ENCODE assay signal across 8 cellular contexts in the genomic region with DNA sequence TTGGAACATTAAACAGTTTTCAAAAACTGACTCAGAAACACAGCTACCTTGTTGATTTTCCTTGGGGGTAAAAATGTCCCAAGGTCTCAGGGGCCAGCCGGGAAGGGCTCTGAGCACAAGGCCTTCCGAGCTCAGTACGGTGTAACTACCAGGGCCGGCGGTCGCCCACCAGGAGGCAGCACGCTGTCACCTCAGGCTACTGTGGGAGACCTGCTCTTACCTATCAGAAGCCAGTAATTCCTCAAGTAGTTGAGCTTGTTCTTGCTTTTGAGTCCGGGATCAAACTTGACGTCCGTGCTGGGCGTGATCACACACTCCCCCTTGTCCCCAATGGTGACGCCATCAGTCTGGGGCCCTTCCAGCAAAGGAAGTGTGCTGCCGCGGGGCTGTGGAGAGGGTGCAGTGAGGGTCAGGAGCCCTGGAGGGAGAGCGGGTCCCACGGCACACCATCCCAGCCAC. TPM values are rescaled to one million over a fixed set of nuclear protein-coding genes. Genes with fewer than 3 reads are reported as not detected.
DNase-seq lines count a peak whose midpoint lies in the region; ATAC-seq and TF ChIP-seq lines count a peak whose summit lies in the region.

No MANE protein-coding gene starts in this region.

- H4K20me1 ChIP-seq in fibroblast of lung (ENCODE audit: control insufficient read depth, extremely low read depth, insufficient read depth, low read length), result no peaks in the 10 kb centered on the region

- no peak overlapping the region for H2AFZ ChIP-seq in fibroblast of lung (ENCODE audit: low read length)

- no peak overlapping the region for H3K9ac ChIP-seq in fibroblast of lung (ENCODE audit: insufficient read depth, low read length)

- H3K4me1 ChIP-seq in CD8-positive, alpha-beta memory T cell (ENCODE audit: insufficient read depth, low read length), result peaks cover 84% of the 10 kb centered on the region
- H3K4me1 ChIP-seq in fibroblast of lung (ENCODE audit: control insufficient read depth, extremely low read depth, insufficient read depth, low read length) (no peaks in the 10 kb centered on the region), neutrophil (ENCODE audit: control insufficient read depth in 1 of 2, insufficient read depth in 1 of 2, low read depth in 1 of 2, low read length in 1 of 2) (peaks cover 7 to 15% of the 10 kb centered on the region in 2 experiments)

- ATAC-seq in HG03280 (IDR thresholded peaks at IDR 0.05; ENCODE audit: unreplicated experiment), result no peak
- ATAC-seq in GM21529 (IDR thresholded peaks at IDR 0.05; ENCODE audit: unreplicated experiment), result no peak

- no peaks in the 10 kb centered on the region for H3K27me3 ChIP-seq in CD8-positive, alpha-beta memory T cell (ENCODE audit: insufficient read depth, low read length, poor library complexity, severe bottlenecking)
- H3K27me3 ChIP-seq in fibroblast of lung (ENCODE audit: control insufficient read depth, insufficient read depth, low read length) (no peaks in the 10 kb centered on the region), neutrophil (no peaks in the 10 kb centered on the region)

- H3K27ac Mint-ChIP-seq in CD8-positive, alpha-beta memory T cell, result peak overlapping the region in 7 of 8 donors; percentile 88 to 98 (median 97)

- H3K9me3 ChIP-seq in CD8-positive, alpha-beta memory T cell (ENCODE audit: low read length), result peaks cover under 1% of the 10 kb centered on the region
- H3K9me3 ChIP-seq in fibroblast of lung (ENCODE audit: control insufficient read depth, insufficient read depth, low read depth, low read length) (no peaks in the 10 kb centered on the region), neutrophil (no peaks in the 10 kb centered on the region)

- H3K4me3 ChIP-seq in CD8-positive, alpha-beta memory T cell (ENCODE audit: low read length), result no peak overlapping the region
- H3K4me3 ChIP-seq in fibroblast of lung (replicated peaks in 1 of 4; ENCODE audit: control extremely low read depth in 1 of 4, insufficient read depth in 1 of 4, low read depth in 3 of 4, low read length in 4 of 4) (no peak overlapping the region), neutrophil (ENCODE audit: low read depth in 1 of 2, low read length in 1 of 2) (no peak overlapping the region)

- peaks cover 0 to 1% of the 10 kb centered on the region in 2 donors for H3K27me3 Mint-ChIP-seq in CD8-positive, alpha-beta memory T cell

- no peaks in the 10 kb centered on the region for H3K79me2 ChIP-seq in fibroblast of lung (ENCODE audit: control insufficient read depth, insufficient read depth, low read length)

- peaks cover 39% of the 10 kb centered on the region for H3K36me3 ChIP-seq in CD8-positive, alpha-beta memory T cell (ENCODE audit: insufficient read depth, low read length)
- no peaks in the 10 kb centered on the region for H3K36me3 ChIP-seq in fibroblast of lung (ENCODE audit: control insufficient read depth, insufficient read depth, low read length)
- peaks cover 93% of the 10 kb centered on the region for H3K36me3 ChIP-seq in neutrophil

- TF ChIP-seq CTCF in fibroblast of lung (conservative IDR thresholded peaks at IDR 0.05 in 1 of 2, IDR thresholded peaks at IDR 0.05 in 1 of 2; ENCODE audit: low read depth in 1 of 2, low read length in 2 of 2), result peak in 1 of 2 donors; percentile 58
- TF ChIP-seq CTCF in neutrophil (IDR thresholded peaks at IDR 0.05), result peak; percentile 72

- peaks cover 2 to 5% (median 4%) of the 10 kb centered on the region in 5 donors for H3K9me3 Mint-ChIP-seq in CD8-positive, alpha-beta memory T cell

- peaks cover 55 to 93% (median 92%) of the 10 kb centered on the region in 3 donors for H3K4me1 Mint-ChIP-seq in CD8-positive, alpha-beta memory T cell

- no peak overlapping the region for H3K27ac ChIP-seq in CD8-positive, alpha-beta memory T cell (ENCODE audit: low read depth, low read length)
- no peak overlapping the region for H3K27ac ChIP-seq in fibroblast of lung (ENCODE audit: insufficient read depth, low read length)
- H3K27ac ChIP-seq in neutrophil, result peak overlapping the region; percentile 75

- H3K4me2 ChIP-seq in fibroblast of lung (ENCODE audit: extremely low read depth, insufficient read depth, low read length), result no peak overlapping the region

- peak; percentile 27 to 66 (median 52) for DNase-seq in CD8-positive, alpha-beta memory T cell
- DNase-seq in M059J (ENCODE audit: low read depth), result peak; percentile 3
- peak; percentile 55 for DNase-seq in activated T-cell treated with anti-CD3 and anti-CD28 coated beads, Interleukin-2, amount 50 U/mL, for 1 hour
- DNase-seq in fibroblast of lung (ENCODE audit: low read depth in 2 of 2), result peak; percentile 24 to 44
- DNase-seq in NCI-H2196 treated with DMSO at 0.1 percent for 48 hours (lab: John Stamatoyannopoulos, UW; ENCODE audit: unreplicated experiment), result no peak

- H3K4me3 Mint-ChIP-seq in CD8-positive, alpha-beta memory T cell, result peak overlapping the region in 6 of 7 donors; percentile 86 to 95 (median 93)

- peaks cover 53 to 90% (median 63%) of the 10 kb centered on the region in 3 donors for H3K36me3 Mint-ChIP-seq in CD8-positive, alpha-beta memory T cell

- CTCF ChIA-PET in CD8-positive, alpha-beta memory T cell (lab: Charles Lee), result interaction anchor here (0.7 to 3.4 kb wide), 17 partner anchors 9 to 144 kb away, joined by 3 to 21 read pairs (median 3); partner anchors contain the start of gene ERN1

- POLR2A ChIA-PET in CD8-positive, alpha-beta memory T cell (lab: Charles Lee), result interaction anchor here (0.6 to 1.5 kb wide), 4 partner anchors 40 to 82 kb away, joined by 3 to 7 read pairs (median 4); partner anchors contain the start of gene ERN1

RNA-seq across cellular contexts. Expression of gene ICAM2, which starts 43.4 kb away (rescaled TPM):
- total RNA-seq in CD8-positive, alpha-beta memory T cell, result 10 to 100 TPM; 77.4 to 80.7 TPM
- polyA plus RNA-seq in CD8-positive, alpha-beta memory T cell, result 301 TPM
- total RNA-seq in M059J (2014; rRNA removed; shearing (Covaris generic)), result 0.84 and 1.0 TPM in 2 replicates
- 2.6 and 3.5 TPM in 2 replicates for total RNA-seq in fibroblast of lung
- 0.45 and 1.1 TPM in 2 replicates for polyA plus RNA-seq in fibroblast of lung
- 0.56 and 0.96 TPM in 2 replicates for polyA plus RNA-seq in fibroblast of lung (2012)
- polyA minus RNA-seq in fibroblast of lung (ENCODE audit: low replicate concordance), result 0.56 and 4.3 TPM in 2 replicates

Comparison
In these comparisons a context has a peak if more than half of its experiments do, and no peak if none do; other contexts are left out.
1. RNA of gene ICAM2, which starts 43.4 kb away (total RNA-seq): 77.4 to 80.7 TPM in CD8-positive, alpha-beta memory T cell; 2.6 to 3.5 TPM in fibroblast of lung and 0.84 to 1.0 TPM in M059J; every median in the first group is over 10 times any median in the second.